Comparison of ENCODE assay signal across 24 cellular contexts in the genomic region with DNA sequence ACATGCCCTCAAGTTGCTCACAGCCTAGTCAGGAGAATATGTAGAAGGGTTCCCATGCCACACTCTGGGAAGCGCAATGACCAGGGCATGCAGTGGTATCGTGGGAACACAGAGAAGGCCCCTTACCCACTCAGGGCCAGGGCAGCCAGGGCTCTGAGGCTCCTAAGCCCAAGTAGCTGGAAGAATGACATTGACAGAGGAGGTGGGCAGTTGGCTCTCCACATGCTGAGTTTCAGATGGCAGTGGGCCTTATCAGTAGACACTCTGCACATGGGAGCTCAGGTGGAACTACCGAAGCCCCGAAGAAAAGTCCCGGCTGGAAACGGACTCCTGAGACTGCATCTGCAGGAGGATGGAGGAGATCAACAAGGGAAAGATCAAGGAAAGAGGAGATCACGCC. TPM values are rescaled to one million over a fixed set of nuclear protein-coding genes. Genes with fewer than 3 reads are reported as not detected.
"Had no signal": no experiment of that assay in that cellular context is flagged by ENCODE, and none has a peak within 500 bp of the region (broad histone marks: within the 10 kb centered on the region; RNA-seq: fewer than 3 reads in every experiment).

No MANE protein-coding gene starts in this region.

- FAIRE-seq: TTC549 had no signal

- H3K9me3 ChIP-seq: ascending aorta, breast epithelium, left ventricle myocardium inferior, ovary, right lobe of liver, SK-N-SH, stomach, testis, upper lobe of left lung had no signal

- H3K4me3 Mint-ChIP-seq: neural crest cell, WTC11 had no signal

- DNase-seq: activated CD4-positive, alpha-beta T cell treated with anti-CD3 and anti-CD28 coated beads for 4 hours; activated CD8-positive, alpha-beta memory T cell treated with anti-CD3 and anti-CD28 coated beads for 24 hours; dermis blood vessel endothelial cell; foreskin melanocyte; left ventricle myocardium inferior; ovary; right lobe of liver; SK-N-SH; stimulated activated CD4-positive, alpha-beta T cell treated with anti-CD3 and anti-CD28 coated beads, Interleukin-4, amount 100 ng/mL, for 4 hours; stimulated activated CD8-positive, alpha-beta memory T cell treated with anti-CD3 and anti-CD28 coated beads, Interleukin-4, amount 100 ng/mL, for 48 hours; stomach; testis; upper lobe of left lung had no signal

- H3K27me3 ChIP-seq: ascending aorta, breast epithelium, ovary, right lobe of liver, stomach, testis, upper lobe of left lung had no signal

- H3K27ac Mint-ChIP-seq: WTC11 had no signal

- ATAC-seq: right lobe of liver, WTC11 had no signal

- H3K36me3 Mint-ChIP-seq: WTC11 had no signal

- H3K4me1 Mint-ChIP-seq: neural crest cell had no signal

- H3K27ac ChIP-seq: ascending aorta, breast epithelium, epithelial cell of prostate, left ventricle myocardium inferior, ovary, right lobe of liver, stomach, testis, upper lobe of left lung had no signal

- H3K9me3 Mint-ChIP-seq: neural crest cell, WTC11 had no signal

RNA-seq across cellular contexts. Expression of gene SVOPL, which starts 15.7 kb away (rescaled TPM):
- total RNA-seq: ascending aorta; dermis blood vessel endothelial cell; fibroblast of lung; kidney epithelial cell; left ventricle myocardium inferior; neural crest cell; pulmonary artery endothelial cell; right lobe of liver; smooth muscle cell; T-helper 1 cell treated with Interleukin-12 subunit alpha and Interleukin-12 subunit beta and Interleukin-4 antibody, amounts not matched to agents 30 ng/mL and 1 ng/mL, for 36 hours had no signal
- polyA plus RNA-seq: fibroblast of lung, SK-N-SH, smooth muscle cell had no signal
